13 cellular contexts compared by ENCODE assay signal in the genomic region with DNA sequence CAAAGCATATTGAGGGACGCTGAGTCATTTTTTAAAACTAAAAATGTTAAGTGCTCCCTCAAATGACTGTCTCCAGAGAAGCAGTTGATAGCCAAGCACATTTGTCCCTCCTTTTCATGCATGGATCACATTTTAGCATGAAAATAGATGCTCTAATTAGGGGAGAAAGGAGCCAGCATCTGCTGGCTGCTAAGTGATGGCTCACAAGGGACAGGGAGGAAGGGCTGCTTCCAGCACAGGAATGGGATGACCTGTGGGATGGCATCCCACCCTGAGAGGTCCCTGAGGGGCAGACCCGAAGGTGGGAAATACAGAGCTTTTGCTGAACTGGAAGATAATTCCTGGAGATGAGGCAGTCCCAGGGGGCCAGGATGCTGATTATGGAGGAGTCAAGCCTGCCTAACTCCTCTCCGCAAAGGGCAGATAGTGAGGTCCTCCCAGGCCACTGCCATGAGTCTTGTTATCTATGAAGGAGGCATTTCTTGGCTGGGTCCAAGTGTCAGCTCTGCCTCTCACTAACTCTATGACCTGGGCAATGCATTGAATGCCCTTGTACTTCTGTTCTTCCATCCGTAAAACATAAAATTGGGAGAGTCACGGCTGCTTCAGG.
"Had no signal": no experiment of that assay in that cellular context is flagged by ENCODE, and none has a peak within 500 bp of the region (broad histone marks: within the 10 kb centered on the region; RNA-seq: fewer than 3 reads in every experiment).

No MANE protein-coding gene starts in this region.

- H3K4me3 ChIP-seq: ascending aorta, ovary, stomach had no signal

- H3K27ac ChIP-seq: ascending aorta, foreskin keratinocyte, ovary, stomach had no signal

- H3K36me3 Mint-ChIP-seq: activated CD8-positive, alpha-beta memory T cell treated with anti-CD3 and anti-CD28 coated beads, Interleukin-2, amount 10 ng/mL, durations not matched to agents 7 days and 5 days had no signal

- H3K27ac Mint-ChIP-seq: activated CD8-positive, alpha-beta memory T cell treated with anti-CD3 and anti-CD28 coated beads, Interleukin-2, amount 10 ng/mL, durations not matched to agents 7 days and 5 days; activated T-cell treated with anti-CD3 and anti-CD28 coated beads, Interleukin-2, amount 50 U/mL, for 72 hours had no signal

- ATAC-seq: activated CD4-positive, CD25-positive, alpha-beta regulatory T cell treated with anti-CD3 and anti-CD28 coated beads, Interleukin-2, amount 50 U/mL, for 24 hours; activated CD8-positive, alpha-beta memory T cell treated with anti-CD3 and anti-CD28 coated beads, Interleukin-2, amount 10 ng/mL, durations not matched to agents 7 days and 5 days; activated T-cell treated with anti-CD3 and anti-CD28 coated beads, Interleukin-2, amount 50 U/mL, for 72 hours; foreskin keratinocyte had no signal

- H3K36me3 ChIP-seq: ascending aorta, ovary, stomach had no signal

- H3K9me3 ChIP-seq: ascending aorta, ovary, stomach had no signal

- H3K4me3 Mint-ChIP-seq: activated CD8-positive, alpha-beta memory T cell treated with anti-CD3 and anti-CD28 coated beads, Interleukin-2, amount 10 ng/mL, durations not matched to agents 7 days and 5 days; activated T-cell treated with anti-CD3 and anti-CD28 coated beads, Interleukin-2, amount 50 U/mL, for 72 hours; neural crest cell had no signal

- H3K9me3 Mint-ChIP-seq: activated T-cell treated with anti-CD3 and anti-CD28 coated beads, Interleukin-2, amount 50 U/mL, for 72 hours; neural crest cell had no signal

- DNase-seq: activated CD4-positive, alpha-beta T cell treated with anti-CD3 and anti-CD28 coated beads, Interleukin-2, amount 50 U/mL, for 4 hours; activated CD8-positive, alpha-beta memory T cell treated with anti-CD3 and anti-CD28 coated beads, Interleukin-2, amount 10 ng/mL, durations not matched to agents 7 days and 5 days; activated T-cell treated with anti-CD3 and anti-CD28 coated beads, Interleukin-2, amount 50 U/mL, for 72 hours; kidney; ovary; stimulated activated CD4-positive, alpha-beta T cell treated with anti-CD3 and anti-CD28 coated beads, Interleukin-15, amount 100 ng/mL, for 24 hours; stimulated activated CD4-positive, alpha-beta T cell treated with anti-CD3 and anti-CD28 coated beads, Interleukin-4, amount 100 ng/mL, for 4 hours; stomach; T-helper 2 cell had no signal

- H3K27me3 ChIP-seq: ascending aorta, foreskin keratinocyte, ovary, stomach had no signal

- H3K4me1 ChIP-seq: ascending aorta, foreskin keratinocyte, stomach had no signal
